Comparison of ENCODE assay signal across 18 cellular contexts in the genomic region with DNA sequence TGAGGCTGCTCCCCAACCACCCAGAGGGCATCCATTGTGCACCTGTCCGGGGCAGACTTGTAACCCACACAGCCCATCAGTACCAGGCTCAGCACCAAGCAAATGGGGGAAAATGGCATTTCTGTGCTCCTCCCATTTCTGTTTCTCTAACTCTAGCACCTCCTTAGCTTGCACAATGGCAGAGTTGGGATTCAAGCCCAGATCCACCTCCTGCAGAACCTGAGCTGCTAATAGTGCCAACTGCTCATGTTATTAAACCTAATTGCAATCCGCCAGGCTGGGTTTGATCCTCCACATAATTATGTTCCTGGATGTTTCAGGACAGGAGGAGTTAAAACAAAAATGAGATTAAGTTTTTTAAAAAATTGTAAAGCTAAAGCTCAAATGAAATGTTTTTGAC.
DNase-seq lines count a peak whose midpoint lies in the region; TF ChIP-seq lines count a peak whose summit lies in the region.
"Had no signal": no experiment of that assay in that cellular context is flagged by ENCODE, and none has a peak within 500 bp of the region (broad histone marks: within the 10 kb centered on the region; RNA-seq: fewer than 3 reads in every experiment).

No MANE protein-coding gene starts in this region.

- no peak overlapping the region for H3K27ac Mint-ChIP-seq in immature natural killer cell
- H3K27ac Mint-ChIP-seq: CD14-positive monocyte; CD4-positive, alpha-beta memory T cell; GM23338 had no signal

- H3K4me1 ChIP-seq in BLaER1, result peaks cover 64% of the 10 kb centered on the region
- H3K4me1 ChIP-seq: BE2C had no signal

- peaks cover 0 to 2% (median 0%) of the 10 kb centered on the region in 3 donors for H3K27me3 Mint-ChIP-seq in immature natural killer cell (ENCODE audit: low read depth in 3 of 3)
- H3K27me3 Mint-ChIP-seq: CD4-positive, alpha-beta memory T cell had no signal

- no peaks in the 10 kb centered on the region for H3K4me1 Mint-ChIP-seq in immature natural killer cell
- H3K4me1 Mint-ChIP-seq: CD14-positive monocyte; CD4-positive, alpha-beta memory T cell had no signal

- H3K36me3 Mint-ChIP-seq in immature natural killer cell, result peaks cover 0 to 4% (median 0%) of the 10 kb centered on the region in 3 donors
- H3K36me3 Mint-ChIP-seq: CD14-positive monocyte; CD4-positive, alpha-beta memory T cell had no signal

- H3K9me3 Mint-ChIP-seq in immature natural killer cell, result peaks cover 3 to 34% (median 13%) of the 10 kb centered on the region in 6 donors

- peaks cover 21% of the 10 kb centered on the region for H3K9me3 ChIP-seq in BLaER1
- H3K9me3 ChIP-seq: BE2C had no signal

- TF ChIP-seq CTCF in coronary artery (IDR thresholded peaks at IDR 0.05), result no peak

- H3K4me3 ChIP-seq in BLaER1 (no peak overlapping the region; the same call in 1 of the 2 replicates), coronary artery (no peak overlapping the region)
- H3K4me3 ChIP-seq: GM23338 had no signal

- H3K36me3 ChIP-seq in BLaER1, result no peaks in the 10 kb centered on the region
- H3K36me3 ChIP-seq: BE2C had no signal

- H3K27me3 ChIP-seq in BLaER1, result no peaks in the 10 kb centered on the region
- H3K27me3 ChIP-seq: BE2C had no signal

- H3K4me2 ChIP-seq in BLaER1, result peak overlapping the region; percentile 86
- H3K4me2 ChIP-seq: GM23338 had no signal

- peak overlapping the region; percentile 25; the same call in 1 of the 2 replicates for H3K27ac ChIP-seq in BLaER1
- H3K27ac ChIP-seq in coronary artery, result no peak overlapping the region

- H3K4me3 Mint-ChIP-seq in immature natural killer cell, result no peak overlapping the region
- H3K4me3 Mint-ChIP-seq: CD14-positive monocyte; CD4-positive, alpha-beta memory T cell; GM23338 had no signal

- in situ Hi-C loops in G401 (cut with HindIII; ENCODE audit: low sequenced_read_pairs), result no loop called here

- DNase-seq in NCI-H1092 treated with DMSO at 0.1 percent for 48 hours (lab: John Stamatoyannopoulos, UW) (peak; percentile 0), NCI-H1092 (lab: John Stamatoyannopoulos, UW) (no peak), G401 (ENCODE audit: low spot score) (peak; percentile 84), cerebellar cortex (ENCODE audit: low spot score) (peak; percentile 78), coronary artery (ENCODE audit: low spot score) (no peak), immature natural killer cell (no peak), NCI-H187 (lab: John Stamatoyannopoulos, UW) (no peak)
- DNase-seq: 8988T; BE2C; Calu3; CD4-positive, alpha-beta memory T cell; DMS153; DMS79; GF-D8; HCEC 1CT had no signal

- no peak overlapping the region for H3K9ac ChIP-seq in BLaER1

- H4K20me1 ChIP-seq in BLaER1, result no peaks in the 10 kb centered on the region

Comparison
In these comparisons a context has a peak if more than half of its experiments do, and no peak if none do; other contexts are left out.
1. DNase-seq: peak in NCI-H1092 treated with DMSO at 0.1 percent for 48 hours (single experiment), G401 (single experiment) and cerebellar cortex (single experiment); none in NCI-H1092 (single experiment), coronary artery (single experiment), immature natural killer cell (0 of 3) and NCI-H187 (0 of 2).